15 cellular contexts compared by ENCODE assay signal in the genomic region with DNA sequence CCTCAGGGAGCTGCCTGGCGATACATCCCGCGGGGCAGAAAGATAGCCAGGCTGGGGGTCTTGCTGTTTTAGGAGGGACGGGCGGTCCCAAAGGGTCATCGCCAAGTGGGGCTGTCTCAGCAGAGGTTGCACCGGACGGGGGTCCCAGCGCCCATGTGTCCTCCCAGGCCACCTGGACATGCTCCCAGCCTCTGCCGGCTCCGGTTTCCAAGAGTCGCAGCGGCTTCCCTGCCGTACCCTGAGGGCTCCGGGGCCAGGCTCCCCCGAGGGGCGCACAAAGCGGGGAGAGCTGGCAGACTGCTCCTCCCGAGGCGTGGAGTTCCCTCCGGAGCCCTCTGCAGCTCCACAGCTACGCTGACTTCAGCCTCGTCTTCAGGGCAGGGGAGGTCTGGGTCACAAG. TPM values are rescaled to one million over a fixed set of nuclear protein-coding genes. Genes with fewer than 3 reads are reported as not detected.
DNase-seq lines count a peak whose midpoint lies in the region; ATAC-seq and TF ChIP-seq lines count a peak whose summit lies in the region.
"Had no signal": no experiment of that assay in that cellular context is flagged by ENCODE, and none has a peak within 500 bp of the region (broad histone marks: within the 10 kb centered on the region; RNA-seq: fewer than 3 reads in every experiment).

No MANE protein-coding gene starts in this region.

- peak overlapping the region in 6 of 11 experiments; percentile 27 to 54 (median 52); a peak in 7 of 22 replicates for H3K4me2 ChIP-seq in BLaER1 treated with 17β-estradiol and CSF1 and Interleukin-3, amounts not matched to agents 10 nM and 100 nM
- H3K4me2 ChIP-seq in neural progenitor cell, result no peak overlapping the region

- H2AFZ ChIP-seq in neural progenitor cell (replicated peaks), result no peak overlapping the region

- no peak overlapping the region for H3K4me3 Mint-ChIP-seq in neural progenitor cell
- H3K4me3 Mint-ChIP-seq in immature natural killer cell, result no peak overlapping the region
- H3K4me3 Mint-ChIP-seq: CD4-positive, alpha-beta memory T cell; H9 had no signal

- H3K27me3 ChIP-seq in BLaER1 treated with 17β-estradiol and CSF1 and Interleukin-3, amounts not matched to agents 10 nM and 100 nM, result peaks cover 0 to 8% (median 0%) of the 10 kb centered on the region in 11 experiments; a peak in 5 of 22 replicates
- H3K27me3 ChIP-seq in adipocyte (replicated peaks; ENCODE audit: control insufficient read depth, insufficient read depth, low read length) (peaks cover 15% of the 10 kb centered on the region), neural progenitor cell (no peaks in the 10 kb centered on the region), thoracic aorta (replicated peaks; ENCODE audit: insufficient read depth) (no peaks in the 10 kb centered on the region)

- H3K27me3 Mint-ChIP-seq in neural progenitor cell (ENCODE audit: insufficient read depth, low read depth) (peaks cover 2% of the 10 kb centered on the region), immature natural killer cell (ENCODE audit: low read depth in 3 of 3) (peaks cover 2 to 7% (median 4%) of the 10 kb centered on the region in 3 donors)

- 0 out of 22 replicates have a peak overlapping the region, but pooled peaks of 1 of the 11 experiments have one; percentile 10 for H3K9ac ChIP-seq in BLaER1 treated with 17β-estradiol and CSF1 and Interleukin-3, amounts not matched to agents 10 nM and 100 nM
- peak overlapping the region; percentile 29 for H3K9ac ChIP-seq in adipocyte (ENCODE audit: low read length)
- no peak overlapping the region for H3K9ac ChIP-seq in neural progenitor cell

- no peaks in the 10 kb centered on the region for H3K36me3 ChIP-seq in BLaER1 treated with 17β-estradiol and CSF1 and Interleukin-3, amounts not matched to agents 10 nM and 100 nM
- H3K36me3 ChIP-seq in adipocyte (ENCODE audit: control insufficient read depth, insufficient read depth, low read length, severe bottlenecking) (no peaks in the 10 kb centered on the region), neural progenitor cell (no peaks in the 10 kb centered on the region), thoracic aorta (no peaks in the 10 kb centered on the region)
- H3K36me3 ChIP-seq: BE2C had no signal

- no peaks in the 10 kb centered on the region for H3K79me2 ChIP-seq in neural progenitor cell (ENCODE audit: low read depth)

- TF ChIP-seq CTCF in neural progenitor cell (IDR thresholded peaks at IDR 0.05) (no peak), thoracic aorta (IDR thresholded peaks at IDR 0.05) (no peak)

- no peak for DNase-seq in adipocyte (ENCODE audit: low read depth)
- no peak for DNase-seq in neural progenitor cell (ENCODE audit: low spot score)
- DNase-seq in thoracic aorta (ENCODE audit: low spot score), result no peak
- no peak for DNase-seq in immature natural killer cell
- DNase-seq in NCI-H187 (lab: John Stamatoyannopoulos, UW), result no peak
- DNase-seq: ACHN; BE2C; CD4-positive, alpha-beta memory T cell; DMS79 treated with DMSO at 0.1 percent for 48 hours; GF-D8; H9 had no signal

- H3F3A ChIP-seq in neural progenitor cell (ENCODE audit: low read depth), result peaks cover 5% of the 10 kb centered on the region

- H3K27ac ChIP-seq in BLaER1 treated with 17β-estradiol and CSF1 and Interleukin-3, amounts not matched to agents 10 nM and 100 nM, result no peak overlapping the region
- no peak overlapping the region for H3K27ac ChIP-seq in neural progenitor cell
- peak overlapping the region in 1 of 2 donors; percentile 12 for H3K27ac ChIP-seq in thoracic aorta

- H3K36me3 Mint-ChIP-seq in neural progenitor cell (no peaks in the 10 kb centered on the region), immature natural killer cell (no peaks in the 10 kb centered on the region)
- H3K36me3 Mint-ChIP-seq: CD14-positive monocyte; CD4-positive, alpha-beta memory T cell had no signal

- H3K4me1 ChIP-seq in BLaER1 treated with 17β-estradiol and CSF1 and Interleukin-3, amounts not matched to agents 10 nM and 100 nM, result peaks cover 0 to 18% (median 12%) of the 10 kb centered on the region in 10 experiments; a peak in 12 of 20 replicates
- H3K4me1 ChIP-seq in adipocyte (ENCODE audit: control insufficient read depth, insufficient read depth, low read length), result peaks cover 8% of the 10 kb centered on the region
- H3K4me1 ChIP-seq in neural progenitor cell, result no peaks in the 10 kb centered on the region
- H3K4me1 ChIP-seq in thoracic aorta (ENCODE audit: control insufficient read depth in 1 of 2, low read depth in 2 of 2), result peaks cover 4 to 30% of the 10 kb centered on the region in 2 donors
- H3K4me1 ChIP-seq: BE2C had no signal

- no peak for ATAC-seq in thoracic aorta (ENCODE audit: insufficient number of reproducible peaks, low FRiP score, low read depth)
- no peak for ATAC-seq in GM19023 (IDR thresholded peaks at IDR 0.05; ENCODE audit: unreplicated experiment)

- H3K4me1 Mint-ChIP-seq in neural progenitor cell (peaks cover 30% of the 10 kb centered on the region), immature natural killer cell (peaks cover 7 to 12% of the 10 kb centered on the region in 2 donors)

- no peaks in the 10 kb centered on the region; a peak in 1 of 22 replicates for H4K20me1 ChIP-seq in BLaER1 treated with 17β-estradiol and CSF1 and Interleukin-3, amounts not matched to agents 10 nM and 100 nM
- H4K20me1 ChIP-seq in neural progenitor cell (ENCODE audit: low read depth), result no peaks in the 10 kb centered on the region

- H3K9me3 Mint-ChIP-seq in neural progenitor cell (peaks cover 3% of the 10 kb centered on the region), immature natural killer cell (no peaks in the 10 kb centered on the region)
- H3K9me3 Mint-ChIP-seq: CD4-positive, alpha-beta memory T cell; H9 had no signal

- no peaks in the 10 kb centered on the region for H3K9me3 ChIP-seq in BLaER1 treated with 17β-estradiol and CSF1 and Interleukin-3, amounts not matched to agents 10 nM and 100 nM (replicated peaks in 1 of 11)
- no peaks in the 10 kb centered on the region for H3K9me3 ChIP-seq in adipocyte (ENCODE audit: control insufficient read depth, low read length)
- H3K9me3 ChIP-seq in neural progenitor cell (ENCODE audit: low read depth), result no peaks in the 10 kb centered on the region
- H3K9me3 ChIP-seq in thoracic aorta, result no peaks in the 10 kb centered on the region
- H3K9me3 ChIP-seq: BE2C had no signal

- no peak overlapping the region for H3K4me3 ChIP-seq in BLaER1 treated with 17β-estradiol and CSF1 and Interleukin-3, amounts not matched to agents 10 nM and 100 nM
- H3K4me3 ChIP-seq in adipocyte (ENCODE audit: low read length) (peak overlapping the region; percentile 70), neural progenitor cell (no peak overlapping the region), thoracic aorta (peak overlapping the region; percentile 70)

- H3K27ac Mint-ChIP-seq in neural progenitor cell (peak overlapping the region; percentile 46), immature natural killer cell (no peak overlapping the region)
- H3K27ac Mint-ChIP-seq: CD14-positive monocyte; CD4-positive, alpha-beta memory T cell; H9 had no signal

RNA-seq across cellular contexts. Expression of a gene that starts 1.2 kb away (rescaled TPM):
- total RNA-seq in neural progenitor cell (ENCODE audit: low replicate concordance) (0.06 TPM in 1 of 2 replicates, not detected in the other), thoracic aorta (10 to 100 TPM in 1 of 2 donors, 1 to 10 TPM in 1; 6.3 to 10.0 TPM)
- polyA plus RNA-seq in immature natural killer cell, result under 1 TPM in 1 of 3 donors, not detected in 2; 0.62 TPM
- total RNA-seq: CD4-positive, alpha-beta memory T cell; H1; H9 had no signal
- polyA plus RNA-seq: CD14-positive monocyte; CD4-positive, alpha-beta memory T cell; H1 had no signal

RNA-seq across cellular contexts. Expression of a gene that starts 10.4 kb away (rescaled TPM):
- total RNA-seq in neural progenitor cell (ENCODE audit: low replicate concordance) (not detected in 2 replicates), thoracic aorta (not detected)
- not detected for polyA plus RNA-seq in immature natural killer cell
- total RNA-seq: CD4-positive, alpha-beta memory T cell; H9 had no signal
- polyA plus RNA-seq: CD14-positive monocyte; CD4-positive, alpha-beta memory T cell had no signal

Comparison
In these comparisons a context has a peak if more than half of its experiments do, and no peak if none do; other contexts are left out.
1. H3K4me3 ChIP-seq: peak in adipocyte (single experiment) and thoracic aorta (single experiment); none in BLaER1 treated with 17β-estradiol and CSF1 and Interleukin-3, amounts not matched to agents 10 nM and 100 nM (0 of 10) and neural progenitor cell (single experiment).